1 cellular context compared by ENCODE assay signal in genomic region chr13:51805313-51805712, GRCh38.
TF ChIP-seq lines count a peak whose summit lies in the region.

No MANE protein-coding gene starts in this region.

TF ChIP-seq in GM12878, 131 proteins besides CTCF, POLR2A, EP300 and RAD21:
- no peak for TF ChIP-seq BCLAF1 (IDR thresholded peaks at IDR 0.05)
- TF ChIP-seq NR2F1 (conservative IDR thresholded peaks at IDR 0.05): no peak
- TF ChIP-seq FOXM1 (IDR thresholded peaks at IDR 0.05; ENCODE audit: low read depth, low read length): no peak
- TF ChIP-seq BRCA1 (IDR thresholded peaks at IDR 0.05; ENCODE audit: low read depth, low read length): no peak
- no peak for TF ChIP-seq ZSCAN29 (IDR thresholded peaks at IDR 0.05)
- no peak for TF ChIP-seq MYC (IDR thresholded peaks at IDR 0.05; ENCODE audit: insufficient read depth, insufficient read length, insufficient replicate concordance, low read length, severe bottlenecking)
- TF ChIP-seq NR2C1 (IDR thresholded peaks at IDR 0.05): no peak
- TF ChIP-seq JUNB (IDR thresholded peaks at IDR 0.05): no peak
- TF ChIP-seq HDGF (IDR thresholded peaks at IDR 0.05): no peak
- no peak for TF ChIP-seq ZBTB40 (IDR thresholded peaks at IDR 0.05; ENCODE audit: borderline replicate concordance)
- no peak for TF ChIP-seq ATF7 (IDR thresholded peaks at IDR 0.05; ENCODE audit: low read depth)
- TF ChIP-seq HDAC6 (IDR thresholded peaks at IDR 0.05; ENCODE audit: unreplicated experiment): no peak
- no peak for TF ChIP-seq SUZ12 (IDR thresholded peaks at IDR 0.05; ENCODE audit: unreplicated experiment)
- no peak for TF ChIP-seq CHD4 (IDR thresholded peaks at IDR 0.05)
- TF ChIP-seq LARP7 (IDR thresholded peaks at IDR 0.05): no peak
- TF ChIP-seq POLR2AphosphoS2 (IDR thresholded peaks at IDR 0.05; ENCODE audit: low read depth, low read length): no peak
- no peak for TF ChIP-seq RAD51 (IDR thresholded peaks at IDR 0.05)
- TF ChIP-seq SPI1 (IDR thresholded peaks at IDR 0.05; ENCODE audit: borderline replicate concordance, insufficient read depth, low read depth, low read length): no peak
- TF ChIP-seq ZNF207 (IDR thresholded peaks at IDR 0.05; ENCODE audit: borderline replicate concordance): no peak
